ENCODE assay signal across 1 cellular context in the genomic region with DNA sequence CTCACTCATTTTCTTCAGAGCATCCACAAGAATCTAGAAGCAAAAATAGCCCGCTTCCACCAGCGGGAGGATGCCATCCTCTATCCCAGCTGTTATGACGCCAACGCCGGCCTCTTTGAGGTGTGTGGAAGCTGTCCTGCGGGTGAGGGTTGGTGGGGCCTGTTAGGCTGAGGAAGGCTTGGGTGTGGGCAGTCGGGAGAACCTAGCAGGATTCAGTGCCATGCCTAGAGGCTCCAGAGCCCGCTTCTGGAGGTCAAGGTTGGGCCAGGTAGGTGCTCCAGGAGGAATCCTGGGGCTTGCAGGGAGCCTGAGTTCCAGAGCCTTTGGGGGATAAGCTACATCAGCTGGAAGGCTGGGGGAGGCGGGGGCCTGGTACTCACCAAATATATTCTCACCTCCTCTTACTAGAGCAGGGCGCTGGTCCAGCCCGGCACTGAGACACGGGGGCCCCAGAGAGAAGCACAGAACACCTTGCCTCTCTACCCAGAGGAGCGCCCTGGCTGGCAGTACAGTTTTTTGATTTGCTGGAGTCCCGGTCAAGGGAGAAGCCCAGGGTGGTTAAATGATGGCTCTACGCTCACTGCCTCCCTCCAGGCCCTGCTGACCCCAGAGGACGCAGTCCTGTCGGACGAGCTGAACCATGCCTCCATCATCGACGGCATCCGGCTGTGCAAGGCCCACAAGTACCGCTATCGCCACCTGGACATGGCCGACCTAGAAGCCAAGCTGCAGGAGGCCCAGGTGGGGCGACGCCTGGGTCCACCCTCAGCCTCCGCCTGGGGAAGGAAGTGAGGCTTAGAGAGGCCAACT.
TF ChIP-seq lines count a peak whose summit lies in the region.

No MANE protein-coding gene starts in this region.

TF ChIP-seq in HepG2, 621 proteins besides CTCF, POLR2A, EP300 and RAD21:
- TF ChIP-seq FOXA3 (CRISPR knock-in tag; IDR thresholded peaks at IDR 0.05) (no peak), ARNT2 (CRISPR knock-in tag; IDR thresholded peaks at IDR 0.05; ENCODE audit: low read depth) (no peak), ZNF616 (CRISPR knock-in tag; IDR thresholded peaks at IDR 0.05; ENCODE audit: low read depth) (no peak), AGO2 (optimal IDR thresholded peaks at IDR 0.05; ENCODE audit: low read depth, low read length) (peak; percentile 80), NFIB (CRISPR knock-in tag; IDR thresholded peaks at IDR 0.05; ENCODE audit: borderline replicate concordance) (no peak), NFYB (CRISPR knock-in tag; IDR thresholded peaks at IDR 0.05) (no peak), ZSCAN9 (CRISPR knock-in tag; IDR thresholded peaks at IDR 0.05; ENCODE audit: borderline replicate concordance) (no peak), SP1 (IDR thresholded peaks at IDR 0.05) (no peak), SP1 (CRISPR knock-in tag; IDR thresholded peaks at IDR 0.05) (no peak), SMYD3 (CRISPR knock-in tag; IDR thresholded peaks at IDR 0.05) (no peak), POLR2G (IDR thresholded peaks at IDR 0.05; ENCODE audit: low read depth, low read length) (0 out of 2 replicates have a peak, but pooled peaks have one; percentile 6), AKAP8 (CRISPR knock-in tag; IDR thresholded peaks at IDR 0.05) (no peak), RBFOX2 (IDR thresholded peaks at IDR 0.05; ENCODE audit: low read depth, low read length) (peak; percentile 58), KDM2A (CRISPR knock-in tag; IDR thresholded peaks at IDR 0.05; ENCODE audit: borderline replicate concordance, low read depth) (no peak), BHLHE40 (IDR thresholded peaks at IDR 0.05; ENCODE audit: low read length) (no peak), HOXA7 (CRISPR knock-in tag; IDR thresholded peaks at IDR 0.05) (no peak), RNF2 (conservative IDR thresholded peaks at IDR 0.05; ENCODE audit: low read depth) (no peak), AGO1 (IDR thresholded peaks at IDR 0.05; ENCODE audit: low read depth, low read length, poor library complexity, severe bottlenecking) (peak; percentile 47), ZNF350 (CRISPR knock-in tag; IDR thresholded peaks at IDR 0.05; ENCODE audit: borderline replicate concordance, low read depth) (no peak), MED8 (CRISPR knock-in tag; IDR thresholded peaks at IDR 0.05; ENCODE audit: insufficient replicate concordance) (no peak)
- TF ChIP-seq, protein P1, sequence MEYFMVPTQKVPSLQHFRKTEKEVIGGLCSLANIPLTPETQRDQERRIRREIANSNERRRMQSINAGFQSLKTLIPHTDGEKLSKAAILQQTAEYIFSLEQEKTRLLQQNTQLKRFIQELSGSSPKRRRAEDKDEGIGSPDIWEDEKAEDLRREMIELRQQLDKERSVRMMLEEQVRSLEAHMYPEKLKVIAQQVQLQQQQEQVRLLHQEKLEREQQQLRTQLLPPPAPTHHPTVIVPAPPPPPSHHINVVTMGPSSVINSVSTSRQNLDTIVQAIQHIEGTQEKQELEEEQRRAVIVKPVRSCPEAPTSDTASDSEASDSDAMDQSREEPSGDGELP (IDR thresholded peaks at IDR 0.05; ENCODE audit: borderline replicate concordance, low read depth) = no peak
- TF ChIP-seq, protein P2, sequence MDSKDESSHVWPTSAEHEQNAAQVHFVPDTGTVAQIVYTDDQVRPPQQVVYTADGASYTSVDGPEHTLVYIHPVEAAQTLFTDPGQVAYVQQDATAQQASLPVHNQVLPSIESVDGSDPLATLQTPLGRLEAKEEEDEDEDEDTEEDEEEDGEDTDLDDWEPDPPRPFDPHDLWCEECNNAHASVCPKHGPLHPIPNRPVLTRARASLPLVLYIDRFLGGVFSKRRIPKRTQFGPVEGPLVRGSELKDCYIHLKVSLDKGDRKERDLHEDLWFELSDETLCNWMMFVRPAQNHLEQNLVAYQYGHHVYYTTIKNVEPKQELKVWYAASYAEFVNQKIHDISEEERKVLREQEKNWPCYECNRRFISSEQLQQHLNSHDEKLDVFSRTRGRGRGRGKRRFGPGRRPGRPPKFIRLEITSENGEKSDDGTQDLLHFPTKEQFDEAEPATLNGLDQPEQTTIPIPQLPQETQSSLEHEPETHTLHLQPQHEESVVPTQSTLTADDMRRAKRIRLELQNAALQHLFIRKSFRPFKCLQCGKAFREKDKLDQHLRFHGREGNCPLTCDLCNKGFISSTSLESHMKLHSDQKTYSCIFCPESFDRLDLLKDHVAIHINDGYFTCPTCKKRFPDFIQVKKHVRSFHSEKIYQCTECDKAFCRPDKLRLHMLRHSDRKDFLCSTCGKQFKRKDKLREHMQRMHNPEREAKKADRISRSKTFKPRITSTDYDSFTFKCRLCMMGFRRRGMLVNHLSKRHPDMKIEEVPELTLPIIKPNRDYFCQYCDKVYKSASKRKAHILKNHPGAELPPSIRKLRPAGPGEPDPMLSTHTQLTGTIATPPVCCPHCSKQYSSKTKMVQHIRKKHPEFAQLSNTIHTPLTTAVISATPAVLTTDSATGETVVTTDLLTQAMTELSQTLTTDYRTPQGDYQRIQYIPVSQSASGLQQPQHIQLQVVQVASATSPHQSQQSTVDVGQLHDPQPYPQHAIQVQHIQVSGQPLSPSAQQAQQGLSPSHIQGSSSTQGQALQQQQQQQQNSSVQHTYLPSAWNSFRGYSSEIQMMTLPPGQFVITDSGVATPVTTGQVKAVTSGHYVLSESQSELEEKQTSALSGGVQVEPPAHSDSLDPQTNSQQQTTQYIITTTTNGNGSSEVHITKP (CRISPR knock-in tag; IDR thresholded peaks at IDR 0.05; ENCODE audit: low read depth) = no peak
- TF ChIP-seq, protein P3, sequence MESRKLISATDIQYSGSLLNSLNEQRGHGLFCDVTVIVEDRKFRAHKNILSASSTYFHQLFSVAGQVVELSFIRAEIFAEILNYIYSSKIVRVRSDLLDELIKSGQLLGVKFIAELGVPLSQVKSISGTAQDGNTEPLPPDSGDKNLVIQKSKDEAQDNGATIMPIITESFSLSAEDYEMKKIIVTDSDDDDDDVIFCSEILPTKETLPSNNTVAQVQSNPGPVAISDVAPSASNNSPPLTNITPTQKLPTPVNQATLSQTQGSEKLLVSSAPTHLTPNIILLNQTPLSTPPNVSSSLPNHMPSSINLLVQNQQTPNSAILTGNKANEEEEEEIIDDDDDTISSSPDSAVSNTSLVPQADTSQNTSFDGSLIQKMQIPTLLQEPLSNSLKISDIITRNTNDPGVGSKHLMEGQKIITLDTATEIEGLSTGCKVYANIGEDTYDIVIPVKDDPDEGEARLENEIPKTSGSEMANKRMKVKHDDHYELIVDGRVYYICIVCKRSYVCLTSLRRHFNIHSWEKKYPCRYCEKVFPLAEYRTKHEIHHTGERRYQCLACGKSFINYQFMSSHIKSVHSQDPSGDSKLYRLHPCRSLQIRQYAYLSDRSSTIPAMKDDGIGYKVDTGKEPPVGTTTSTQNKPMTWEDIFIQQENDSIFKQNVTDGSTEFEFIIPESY (CRISPR knock-in tag; IDR thresholded peaks at IDR 0.05) = peak; percentile 49; the same call in 1 of the 2 replicates
TF ChIP-seq in HepG2: peak in this region for 5.
